11 cellular contexts compared by ENCODE assay signal in genomic region chr6:127436578-127437110, GRCh38.
"Had no signal": no experiment of that assay in that cellular context is flagged by ENCODE, and none has a peak within 500 bp of the region (broad histone marks: within the 10 kb centered on the region; RNA-seq: fewer than 3 reads in every experiment).

No MANE protein-coding gene starts in this region.

- H3K4me3 Mint-ChIP-seq: activated CD4-positive, alpha-beta memory T cell treated with anti-CD3 and anti-CD28 coated beads, Interleukin-2, amount 10 ng/mL, durations not matched to agents 7 days and 5 days; activated CD4-positive, alpha-beta T cell treated with anti-CD3 and anti-CD28 coated beads for 36 hours; activated naive CD8-positive, alpha-beta T cell treated with anti-CD3 and anti-CD28 coated beads for 36 hours; stimulated activated effector memory CD8-positive, alpha-beta T cell treated with anti-CD3 and anti-CD28 coated beads, Interleukin-12 subunit alpha, Interleukin-12 subunit beta, amount 100 ng/mL, for 72 hours had no signal

- DNase-seq: activated CD4-positive, alpha-beta memory T cell treated with anti-CD3 and anti-CD28 coated beads, Interleukin-2, amount 10 ng/mL, durations not matched to agents 7 days and 5 days; activated CD4-positive, alpha-beta T cell treated with anti-CD3 and anti-CD28 coated beads for 36 hours; activated gamma-delta T cell; activated naive CD8-positive, alpha-beta T cell treated with anti-CD3 and anti-CD28 coated beads for 36 hours; activated T-cell treated with anti-CD3 and anti-CD28 coated beads, Interleukin-2, amount 50 U/mL, for 48 hours; esophagus squamous epithelium; hippocampal formation; right cardiac atrium; tibial artery had no signal

- H3K27ac Mint-ChIP-seq: activated CD4-positive, alpha-beta memory T cell treated with anti-CD3 and anti-CD28 coated beads, Interleukin-2, amount 10 ng/mL, durations not matched to agents 7 days and 5 days; activated CD4-positive, alpha-beta T cell treated with anti-CD3 and anti-CD28 coated beads for 36 hours; activated naive CD8-positive, alpha-beta T cell treated with anti-CD3 and anti-CD28 coated beads for 36 hours; progenitor cell of endocrine pancreas; stimulated activated effector memory CD8-positive, alpha-beta T cell treated with anti-CD3 and anti-CD28 coated beads, Interleukin-12 subunit alpha, Interleukin-12 subunit beta, amount 100 ng/mL, for 72 hours had no signal

- ATAC-seq: activated CD4-positive, alpha-beta T cell treated with anti-CD3 and anti-CD28 coated beads for 36 hours; stimulated activated effector memory CD8-positive, alpha-beta T cell treated with anti-CD3 and anti-CD28 coated beads, Interleukin-12 subunit alpha, Interleukin-12 subunit beta, amount 100 ng/mL, for 72 hours had no signal

- H3K4me1 Mint-ChIP-seq: activated CD4-positive, alpha-beta memory T cell treated with anti-CD3 and anti-CD28 coated beads, Interleukin-2, amount 10 ng/mL, durations not matched to agents 7 days and 5 days; activated CD4-positive, alpha-beta T cell treated with anti-CD3 and anti-CD28 coated beads for 36 hours; activated naive CD8-positive, alpha-beta T cell treated with anti-CD3 and anti-CD28 coated beads for 36 hours; stimulated activated effector memory CD8-positive, alpha-beta T cell treated with anti-CD3 and anti-CD28 coated beads, Interleukin-12 subunit alpha, Interleukin-12 subunit beta, amount 100 ng/mL, for 72 hours had no signal

- H3K9me3 Mint-ChIP-seq: activated CD4-positive, alpha-beta memory T cell treated with anti-CD3 and anti-CD28 coated beads, Interleukin-2, amount 10 ng/mL, durations not matched to agents 7 days and 5 days; activated naive CD8-positive, alpha-beta T cell treated with anti-CD3 and anti-CD28 coated beads for 36 hours; stimulated activated effector memory CD8-positive, alpha-beta T cell treated with anti-CD3 and anti-CD28 coated beads, Interleukin-12 subunit alpha, Interleukin-12 subunit beta, amount 100 ng/mL, for 72 hours had no signal

- H3K36me3 Mint-ChIP-seq: activated naive CD8-positive, alpha-beta T cell treated with anti-CD3 and anti-CD28 coated beads for 36 hours; stimulated activated effector memory CD8-positive, alpha-beta T cell treated with anti-CD3 and anti-CD28 coated beads, Interleukin-12 subunit alpha, Interleukin-12 subunit beta, amount 100 ng/mL, for 72 hours had no signal

- H3K27me3 Mint-ChIP-seq: progenitor cell of endocrine pancreas had no signal
